In the genomic region with DNA sequence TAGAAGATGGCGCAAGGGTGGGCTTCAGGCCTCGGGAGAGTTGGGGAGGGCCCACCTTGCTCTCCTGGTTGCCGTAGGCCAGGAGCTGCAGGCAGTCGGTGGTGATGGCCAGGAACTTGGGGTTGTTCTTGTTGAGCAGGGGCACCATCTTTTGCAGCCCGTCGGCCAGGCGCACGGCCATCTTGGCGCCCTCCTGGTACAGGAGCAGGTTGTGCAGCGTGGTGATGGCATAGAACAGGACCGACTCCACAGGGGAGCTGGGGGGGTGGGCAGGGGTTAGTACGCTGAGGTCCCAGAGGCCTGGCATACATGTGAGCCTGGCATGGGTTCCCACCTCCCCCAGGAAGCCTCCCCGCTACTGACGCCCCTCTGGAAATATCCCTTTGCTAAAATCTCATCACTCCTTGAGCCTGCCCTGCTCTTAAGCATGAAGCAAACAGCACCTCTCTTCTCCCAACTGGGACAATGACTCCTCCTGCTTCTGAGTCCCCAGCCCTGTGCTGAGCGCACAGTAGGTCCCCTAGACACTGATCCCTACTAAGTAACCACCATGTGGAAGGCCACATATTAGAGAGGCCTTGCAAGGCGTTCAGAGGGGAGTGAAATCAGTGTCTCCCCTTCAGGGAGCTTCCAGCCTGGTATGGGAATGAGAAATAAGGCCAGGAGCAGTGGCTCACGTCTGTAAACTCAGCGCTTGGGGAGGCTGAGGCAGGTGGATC, we compare ENCODE assay signal across 1 cellular context.
A peak's percentile ranks its signal among the peaks of the same experiment; 100 is the strongest.
TF ChIP-seq lines count a peak whose summit lies in the region.

No MANE protein-coding gene starts in this region.

TF ChIP-seq in GM12878, 131 proteins besides CTCF, POLR2A, EP300 and RAD21:
- TF ChIP-seq, protein P1, sequence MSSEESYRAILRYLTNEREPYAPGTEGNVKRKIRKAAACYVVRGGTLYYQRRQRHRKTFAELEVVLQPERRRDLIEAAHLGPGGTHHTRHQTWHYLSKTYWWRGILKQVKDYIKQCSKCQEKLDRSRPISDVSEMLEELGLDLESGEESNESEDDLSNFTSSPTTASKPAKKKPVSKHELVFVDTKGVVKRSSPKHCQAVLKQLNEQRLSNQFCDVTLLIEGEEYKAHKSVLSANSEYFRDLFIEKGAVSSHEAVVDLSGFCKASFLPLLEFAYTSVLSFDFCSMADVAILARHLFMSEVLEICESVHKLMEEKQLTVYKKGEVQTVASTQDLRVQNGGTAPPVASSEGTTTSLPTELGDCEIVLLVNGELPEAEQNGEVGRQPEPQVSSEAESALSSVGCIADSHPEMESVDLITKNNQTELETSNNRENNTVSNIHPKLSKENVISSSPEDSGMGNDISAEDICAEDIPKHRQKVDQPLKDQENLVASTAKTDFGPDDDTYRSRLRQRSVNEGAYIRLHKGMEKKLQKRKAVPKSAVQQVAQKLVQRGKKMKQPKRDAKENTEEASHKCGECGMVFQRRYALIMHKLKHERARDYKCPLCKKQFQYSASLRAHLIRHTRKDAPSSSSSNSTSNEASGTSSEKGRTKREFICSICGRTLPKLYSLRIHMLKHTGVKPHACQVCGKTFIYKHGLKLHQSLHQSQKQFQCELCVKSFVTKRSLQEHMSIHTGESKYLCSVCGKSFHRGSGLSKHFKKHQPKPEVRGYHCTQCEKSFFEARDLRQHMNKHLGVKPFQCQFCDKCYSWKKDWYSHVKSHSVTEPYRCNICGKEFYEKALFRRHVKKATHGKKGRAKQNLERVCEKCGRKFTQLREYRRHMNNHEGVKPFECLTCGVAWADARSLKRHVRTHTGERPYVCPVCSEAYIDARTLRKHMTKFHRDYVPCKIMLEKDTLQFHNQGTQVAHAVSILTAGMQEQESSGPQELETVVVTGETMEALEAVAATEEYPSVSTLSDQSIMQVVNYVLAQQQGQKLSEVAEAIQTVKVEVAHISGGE (CRISPR knock-in tag; IDR thresholded peaks at IDR 0.05) = no peak
- peak; percentile 66; the same call in 1 of the 2 replicates for TF ChIP-seq DPF2 (IDR thresholded peaks at IDR 0.05)
